In genomic region chr7:101582971-101583370, GRCh38 we compare ENCODE assay signal across 30 cellular contexts. TPM values are rescaled to one million over a fixed set of nuclear protein-coding genes. Genes with fewer than 3 reads are reported as not detected.
"Had no signal": no experiment of that assay in that cellular context is flagged by ENCODE, and none has a peak within 500 bp of the region (broad histone marks: within the 10 kb centered on the region; RNA-seq: fewer than 3 reads in every experiment).

No MANE protein-coding gene starts in this region.

- DNase-seq: activated CD4-positive, alpha-beta T cell treated with anti-CD3 and anti-CD28 coated beads for 4 hours; activated CD4-positive, alpha-beta T cell treated with anti-CD3 and anti-CD28 coated beads, Interleukin-2, amount 50 U/mL, for 4 hours; activated gamma-delta T cell treated with Interleukin-2 at 50 U/mL for 16 hours; activated naive CD4-positive, alpha-beta T cell treated with anti-CD3 and anti-CD28 coated beads, Interleukin-2, amount 50 U/mL, for 16 hours; activated naive CD8-positive, alpha-beta T cell treated with anti-CD3 and anti-CD28 coated beads, Interleukin-2, amount 50 U/mL, for 24 hours; activated T-cell treated with anti-CD3 and anti-CD28 coated beads, Interleukin-2, amount 50 U/mL, for 4 hours; amygdala; cortex of kidney; foreskin fibroblast; hypothalamus; immature natural killer cell; kidney; left colon; natural killer cell; stimulated activated naive CD4-positive, alpha-beta T cell treated with Interleukin-2 at 50 U/mL for 16 hours; SW 1271; T-helper 9 cell; testis; transverse colon had no signal

- H3K4me3 Mint-ChIP-seq: activated naive CD8-positive, alpha-beta T cell treated with anti-CD3 and anti-CD28 coated beads, Interleukin-2, amount 50 U/mL, for 24 hours; activated T-cell treated with anti-CD3 and anti-CD28 coated beads, Interleukin-2, amount 50 U/mL, for 4 hours; activated T-helper 17 cell treated with anti-CD3 and anti-CD28 coated beads, Interleukin-2, amount 50 U/mL, for 72 hours; central memory CD8-positive, alpha-beta T cell; immature natural killer cell; natural killer cell; T-helper 1 cell treated with Interleukin-12 subunit alpha and Interleukin-12 subunit beta and Interleukin-4 antibody, amounts not matched to agents 30 μg/mL and 1 μg/mL, for 36 hours had no signal

- H3K27me3 ChIP-seq: neural progenitor cell, right atrium auricular region, testis, transverse colon had no signal

- H3K27ac ChIP-seq: neural progenitor cell, right atrium auricular region, testis, transverse colon, VCaP had no signal

- H3K27ac Mint-ChIP-seq: activated naive CD8-positive, alpha-beta T cell treated with anti-CD3 and anti-CD28 coated beads, Interleukin-2, amount 50 U/mL, for 24 hours; activated T-helper 17 cell treated with anti-CD3 and anti-CD28 coated beads, Interleukin-2, amount 50 U/mL, for 72 hours; immature natural killer cell; natural killer cell; neural progenitor cell; T-helper 1 cell treated with Interleukin-12 subunit alpha and Interleukin-12 subunit beta and Interleukin-4 antibody, amounts not matched to agents 30 μg/mL and 1 μg/mL, for 36 hours had no signal

- FAIRE-seq: kidney, TTC549 had no signal

- H3K36me3 Mint-ChIP-seq: immature natural killer cell, natural killer cell, neural progenitor cell had no signal

- ATAC-seq: activated naive CD8-positive, alpha-beta T cell treated with anti-CD3 and anti-CD28 coated beads, Interleukin-2, amount 50 U/mL, for 24 hours; activated T-cell treated with anti-CD3 and anti-CD28 coated beads, Interleukin-2, amount 50 U/mL, for 4 hours; activated T-helper 17 cell treated with anti-CD3 and anti-CD28 coated beads, Interleukin-2, amount 50 U/mL, for 72 hours; esophagus mucosa; left colon; natural killer cell had no signal

- H3K4me3 ChIP-seq: neural progenitor cell, right atrium auricular region, testis, transverse colon had no signal

- H3K9me3 Mint-ChIP-seq: activated naive CD8-positive, alpha-beta T cell treated with anti-CD3 and anti-CD28 coated beads, Interleukin-2, amount 50 U/mL, for 24 hours; activated T-cell treated with anti-CD3 and anti-CD28 coated beads, Interleukin-2, amount 50 U/mL, for 4 hours; activated T-helper 17 cell treated with anti-CD3 and anti-CD28 coated beads, Interleukin-2, amount 50 U/mL, for 72 hours; central memory CD8-positive, alpha-beta T cell; immature natural killer cell; natural killer cell had no signal

- H3K4me1 ChIP-seq: right atrium auricular region, testis had no signal

- H3K36me3 ChIP-seq: neural progenitor cell, right atrium auricular region, transverse colon had no signal

- H3K4me1 Mint-ChIP-seq: activated naive CD8-positive, alpha-beta T cell treated with anti-CD3 and anti-CD28 coated beads, Interleukin-2, amount 50 U/mL, for 24 hours; activated T-helper 17 cell treated with anti-CD3 and anti-CD28 coated beads, Interleukin-2, amount 50 U/mL, for 72 hours; central memory CD8-positive, alpha-beta T cell; immature natural killer cell had no signal

- H3K9me3 ChIP-seq: testis had no signal

RNA-seq across cellular contexts. Expression of gene MYL10, which starts 46.1 kb away (rescaled TPM):
- total RNA-seq: activated T-cell treated with anti-CD3 and anti-CD28 coated beads, Interleukin-2, amount 50 U/mL, for 4 hours; activated T-helper 17 cell treated with anti-CD3 and anti-CD28 coated beads, Interleukin-2, amount 50 U/mL, for 72 hours; esophagus mucosa; kidney; left colon; lower leg skin; natural killer cell; omental fat pad; pulmonary artery endothelial cell; right atrium auricular region; testis; transverse colon had no signal
